ENCODE assay signal across 23 cellular contexts in genomic region chr1:233253231-233254038, GRCh38. TPM values are rescaled to one million over a fixed set of nuclear protein-coding genes. Genes with fewer than 3 reads are reported as not detected.
DNase-seq lines count a peak whose midpoint lies in the region; ATAC-seq, FAIRE-seq and TF ChIP-seq lines count a peak whose summit lies in the region.
"Had no signal": no experiment of that assay in that cellular context is flagged by ENCODE, and none has a peak within 500 bp of the region (broad histone marks: within the 10 kb centered on the region; RNA-seq: fewer than 3 reads in every experiment).

No MANE protein-coding gene starts in this region.

- peaks cover 0 to 7% of the 10 kb centered on the region in 2 donors for H3K4me1 ChIP-seq in left lung
- H3K4me1 ChIP-seq in small intestine (ENCODE audit: control insufficient read depth in 2 of 2, insufficient read depth in 1 of 2, low read depth in 1 of 2, low read length in 1 of 2), result no peaks in the 10 kb centered on the region
- H3K4me1 ChIP-seq: lower lobe of right lung had no signal

- peak overlapping the region; percentile 19 for H3K27ac Mint-ChIP-seq in activated naive CD4-positive, alpha-beta T cell treated with anti-CD3 and anti-CD28 coated beads, Interleukin-2, amount 10 ng/mL, durations not matched to agents 7 days and 5 days
- no peak overlapping the region for H3K27ac Mint-ChIP-seq in CD4-positive, alpha-beta T cell
- H3K27ac Mint-ChIP-seq: immature natural killer cell; T-helper 1 cell treated with Interleukin-12 subunit alpha and Interleukin-12 subunit beta and Interleukin-4 antibody, amounts not matched to agents 30 μg/mL and 1 μg/mL, for 36 hours had no signal

- H3K27ac ChIP-seq in left lung, result no peak overlapping the region
- H3K27ac ChIP-seq in small intestine (ENCODE audit: low read depth in 1 of 2, low read length in 1 of 2), result no peak overlapping the region
- no peak overlapping the region for H3K27ac ChIP-seq in CD4-positive, alpha-beta T cell (ENCODE audit: low read depth, low read length)
- H3K27ac ChIP-seq: 22Rv1, lower lobe of right lung had no signal

- POLR2A ChIA-PET in CD4-positive, alpha-beta T cell (lab: Charles Lee), result no interaction called here

- H3K27me3 Mint-ChIP-seq in activated naive CD4-positive, alpha-beta T cell treated with anti-CD3 and anti-CD28 coated beads, Interleukin-2, amount 10 ng/mL, durations not matched to agents 7 days and 5 days, result no peaks in the 10 kb centered on the region
- H3K27me3 Mint-ChIP-seq in CD4-positive, alpha-beta T cell, result no peaks in the 10 kb centered on the region
- H3K27me3 Mint-ChIP-seq: central memory CD8-positive, alpha-beta T cell; naive thymus-derived CD8-positive, alpha-beta T cell had no signal

- 74 to 85% (median 80%) methylated on average over 5 of the region's 5 CpGs for WGBS in small intestine, 3 donors

- peaks cover 43% of the 10 kb centered on the region for H3K36me3 Mint-ChIP-seq in activated naive CD4-positive, alpha-beta T cell treated with anti-CD3 and anti-CD28 coated beads, Interleukin-2, amount 10 ng/mL, durations not matched to agents 7 days and 5 days
- peaks cover 80% of the 10 kb centered on the region for H3K36me3 Mint-ChIP-seq in CD4-positive, alpha-beta T cell (ENCODE audit: low read depth)

- ATAC-seq in left lung (peak; percentile 52), GM18861 (IDR thresholded peaks at IDR 0.05; ENCODE audit: unreplicated experiment) (no peak), GM18909 (IDR thresholded peaks at IDR 0.05; ENCODE audit: poor library complexity, unreplicated experiment) (no peak)
- no peak for ATAC-seq in CD4-positive, alpha-beta T cell (ENCODE audit: poor library complexity)
- ATAC-seq: naive thymus-derived CD8-positive, alpha-beta T cell had no signal

- intact Hi-C loops in left lung (cut with DNase I), result no loop called here
- intact Hi-C loops in CD4-positive, alpha-beta T cell (cut with DNase I, micrococcal nuclease), result no loop called here

- in situ Hi-C loops in SK-MEL-5 (cut with HindIII; ENCODE audit: low pct_unique_long_range_greater_than_20kb, low sequenced_read_pairs), result no loop called here

- FAIRE-seq in small intestine (lab: Jason Lieb, UNC), result no peak
- FAIRE-seq: GM12892, urothelium cell line had no signal

- no peak for DNase-seq in activated naive CD4-positive, alpha-beta T cell treated with anti-CD3 and anti-CD28 coated beads, Interleukin-2, amount 10 ng/mL, durations not matched to agents 7 days and 5 days
- DNase-seq in activated naive CD4-positive, alpha-beta T cell (lab: John Stamatoyannopoulos, UW), result no peak
- DNase-seq in SK-MEL-5 (ENCODE audit: low read depth, low spot score), result peak; percentile 86
- no peak for DNase-seq in left lung
- DNase-seq in small intestine, result peak; percentile 25
- no peak for DNase-seq in CD4-positive, alpha-beta T cell
- DNase-seq: activated CD4-positive, alpha-beta T cell treated with anti-CD3 and anti-CD28 coated beads, Interleukin-2, amount 50 U/mL, for 48 hours; activated naive CD4-positive, alpha-beta T cell treated with anti-CD3 and anti-CD28 coated beads, Interleukin-2, amount 50 U/mL, for 16 hours; effector memory CD4-positive, alpha-beta T cell; head of caudate nucleus; immature natural killer cell; MV-4-11; naive thymus-derived CD8-positive, alpha-beta T cell; NCI-H187 treated with DMSO at 0.1 percent for 48 hours; NCI-H446 treated with DMSO at 0.1 percent for 48 hours had no signal

- CTCF ChIA-PET in activated naive CD4-positive, alpha-beta T cell treated with anti-CD3 and anti-CD28 coated beads, Interleukin-2, amount 10 ng/mL, durations not matched to agents 7 days and 5 days (lab: Charles Lee), result interaction anchor here (0.7 kb wide), 1 partner anchor 290 kb away, joined by 3 read pairs; no protein-coding TSS in a partner anchor
- CTCF ChIA-PET in CD4-positive, alpha-beta T cell (lab: Charles Lee), result no interaction called here

- H3K36me3 ChIP-seq in left lung, result peaks cover 0 to 12% of the 10 kb centered on the region in 2 donors
- no peaks in the 10 kb centered on the region for H3K36me3 ChIP-seq in small intestine (ENCODE audit: control insufficient read depth in 2 of 2, insufficient read depth in 2 of 2, low read length in 2 of 2)

- no peak for TF ChIP-seq CTCF in left lung (IDR thresholded peaks at IDR 0.05)
- no peak for TF ChIP-seq CTCF in CD4-positive, alpha-beta T cell (IDR thresholded peaks at IDR 0.05)

- H3K9me3 Mint-ChIP-seq in activated naive CD4-positive, alpha-beta T cell treated with anti-CD3 and anti-CD28 coated beads, Interleukin-2, amount 10 ng/mL, durations not matched to agents 7 days and 5 days, result no peaks in the 10 kb centered on the region
- no peaks in the 10 kb centered on the region for H3K9me3 Mint-ChIP-seq in CD4-positive, alpha-beta T cell
- H3K9me3 Mint-ChIP-seq: central memory CD8-positive, alpha-beta T cell; immature natural killer cell; naive thymus-derived CD8-positive, alpha-beta T cell; T-helper 1 cell treated with Interleukin-12 subunit alpha and Interleukin-12 subunit beta and Interleukin-4 antibody, amounts not matched to agents 30 μg/mL and 1 μg/mL, for 36 hours had no signal

- no peaks in the 10 kb centered on the region for H3K9me3 ChIP-seq in left lung
- H3K9me3 ChIP-seq in small intestine (ENCODE audit: control insufficient read depth, low read depth), result no peaks in the 10 kb centered on the region
- H3K9me3 ChIP-seq in CD4-positive, alpha-beta T cell (ENCODE audit: control insufficient read depth, low read length), result no peaks in the 10 kb centered on the region
- H3K9me3 ChIP-seq: lower lobe of right lung had no signal

- H3K27me3 ChIP-seq in left lung (no peaks in the 10 kb centered on the region), small intestine (ENCODE audit: control insufficient read depth in 2 of 2, insufficient read depth in 2 of 2, low read length in 2 of 2) (no peaks in the 10 kb centered on the region)
- H3K27me3 ChIP-seq in CD4-positive, alpha-beta T cell (ENCODE audit: control insufficient read depth, insufficient read depth, low read length), result no peaks in the 10 kb centered on the region

- H3K4me1 Mint-ChIP-seq in activated naive CD4-positive, alpha-beta T cell treated with anti-CD3 and anti-CD28 coated beads, Interleukin-2, amount 10 ng/mL, durations not matched to agents 7 days and 5 days, result no peaks in the 10 kb centered on the region
- no peaks in the 10 kb centered on the region for H3K4me1 Mint-ChIP-seq in CD4-positive, alpha-beta T cell (ENCODE audit: low read depth)
- H3K4me1 Mint-ChIP-seq: immature natural killer cell had no signal

- H3K4me3 Mint-ChIP-seq in activated naive CD4-positive, alpha-beta T cell treated with anti-CD3 and anti-CD28 coated beads, Interleukin-2, amount 10 ng/mL, durations not matched to agents 7 days and 5 days, result no peak overlapping the region
- no peak overlapping the region for H3K4me3 Mint-ChIP-seq in CD4-positive, alpha-beta T cell
- H3K4me3 Mint-ChIP-seq: central memory CD8-positive, alpha-beta T cell; immature natural killer cell; naive thymus-derived CD8-positive, alpha-beta T cell; T-helper 1 cell treated with Interleukin-12 subunit alpha and Interleukin-12 subunit beta and Interleukin-4 antibody, amounts not matched to agents 30 μg/mL and 1 μg/mL, for 36 hours had no signal

- no peak overlapping the region for H3K4me3 ChIP-seq in left lung
- no peak overlapping the region for H3K4me3 ChIP-seq in small intestine (ENCODE audit: low read depth in 1 of 2, low read length in 2 of 2)
- H3K4me3 ChIP-seq: lower lobe of right lung had no signal

RNA-seq across cellular contexts. Expression of gene PCNX2, which starts 42.1 kb away (rescaled TPM):
- 4.1 and 4.8 TPM in 2 replicates for total RNA-seq in SK-MEL-5 (2014; rRNA removed; shearing (Covaris generic))
- polyA plus RNA-seq in SK-MEL-5 (2015; cell fraction: cytosol; rRNA removed), result 3.6 and 4.8 TPM in 2 replicates
- 7.4 and 9.6 TPM in 2 replicates for polyA plus RNA-seq in SK-MEL-5 (2015; cell fraction: nucleus; rRNA removed)
- total RNA-seq in left lung, result 1 to 10 TPM; 9.2 to 9.9 TPM
- polyA plus RNA-seq in small intestine, result 10 to 100 TPM in 1 of 3 donors, 1 to 10 TPM in 2; 1.3 to 18.1 (median 4.6) TPM
- 10 to 100 TPM; 46.4 to 49.4 TPM for total RNA-seq in CD4-positive, alpha-beta T cell

Comparison
In these comparisons a context has a peak if more than half of its experiments do, and no peak if none do; other contexts are left out.
1. DNase-seq: peak in SK-MEL-5 (single experiment) and small intestine (single experiment); none in activated naive CD4-positive, alpha-beta T cell treated with anti-CD3 and anti-CD28 coated beads, Interleukin-2, amount 10 ng/mL, durations not matched to agents 7 days and 5 days (single experiment), activated naive CD4-positive, alpha-beta T cell (0 of 4), left lung (0 of 2) and CD4-positive, alpha-beta T cell (0 of 10).